In genomic region chr2:206846854-206847834, GRCh38 we compare ENCODE assay signal across 21 cellular contexts.
"Had no signal": no experiment of that assay in that cellular context is flagged by ENCODE, and none has a peak within 500 bp of the region (broad histone marks: within the 10 kb centered on the region; RNA-seq: fewer than 3 reads in every experiment).

No MANE protein-coding gene starts in this region.

- H3K36me3 ChIP-seq: adrenal gland, colonic mucosa, gastroesophageal sphincter, neural progenitor cell, pancreas, tibial artery, WERI-Rb-1 had no signal

- H3K4me3 ChIP-seq: adrenal gland, colonic mucosa, gastroesophageal sphincter, neural progenitor cell, pancreas, tibial artery had no signal

- H3K9me3 Mint-ChIP-seq: activated naive CD4-positive, alpha-beta T cell treated with anti-CD3 and anti-CD28 coated beads, Interleukin-2, amount 50 U/mL, for 72 hours; activated T-cell treated with anti-CD3 and anti-CD28 coated beads, Interleukin-2, amount 50 U/mL, for 72 hours; immature natural killer cell; naive thymus-derived CD4-positive, alpha-beta T cell; neural progenitor cell had no signal

- H3K9me3 ChIP-seq: adrenal gland, colonic mucosa, gastroesophageal sphincter, pancreas, tibial artery had no signal

- DNase-seq: activated CD4-positive, alpha-beta T cell treated with anti-CD3 and anti-CD28 coated beads, Interleukin-2, amount 50 U/mL, for 4 hours; activated effector memory CD4-positive, alpha-beta T cell treated with anti-CD3 and anti-CD28 coated beads, Interleukin-2, amount 50 U/mL, for 16 hours; activated T-cell treated with anti-CD3 and anti-CD28 coated beads, Interleukin-2, amount 50 U/mL, for 72 hours; adrenal gland; colonic mucosa; immature natural killer cell; kidney glomerular epithelial cell; mesendoderm; naive thymus-derived CD4-positive, alpha-beta T cell; pancreas; stimulated activated CD4-positive, alpha-beta T cell treated with anti-CD3 and anti-CD28 coated beads, Interleukin-12 subunit alpha, Interleukin-12 subunit beta, amount 100 ng/mL, for 4 hours; stimulated activated CD4-positive, alpha-beta T cell treated with anti-CD3 and anti-CD28 coated beads, Interleukin-1b, Interleukin-23, amount 100 ng/mL, for 48 hours; stimulated activated CD8-positive, alpha-beta memory T cell treated with anti-CD3 and anti-CD28 coated beads, Interleukin-4, amount 100 ng/mL, for 48 hours; stimulated activated naive CD4-positive, alpha-beta T cell treated with Interleukin-2 at 50 U/mL for 16 hours; SW 1271; T-helper 2 cell; tibial artery; WERI-Rb-1 had no signal

- H3K27ac Mint-ChIP-seq: activated naive CD4-positive, alpha-beta T cell treated with anti-CD3 and anti-CD28 coated beads, Interleukin-2, amount 50 U/mL, for 72 hours; activated T-cell treated with anti-CD3 and anti-CD28 coated beads, Interleukin-2, amount 50 U/mL, for 72 hours; immature natural killer cell; naive thymus-derived CD4-positive, alpha-beta T cell; neural progenitor cell had no signal

- H3K4me1 Mint-ChIP-seq: immature natural killer cell; naive thymus-derived CD4-positive, alpha-beta T cell; neural progenitor cell had no signal

- H3K4me3 Mint-ChIP-seq: activated T-cell treated with anti-CD3 and anti-CD28 coated beads, Interleukin-2, amount 50 U/mL, for 72 hours; immature natural killer cell; naive thymus-derived CD4-positive, alpha-beta T cell; neural progenitor cell had no signal

- H3K27me3 Mint-ChIP-seq: naive thymus-derived CD4-positive, alpha-beta T cell had no signal

- H3K27me3 ChIP-seq: adrenal gland, colonic mucosa, gastroesophageal sphincter, neural progenitor cell, pancreas, tibial artery had no signal

- H3K36me3 Mint-ChIP-seq: activated naive CD4-positive, alpha-beta T cell treated with anti-CD3 and anti-CD28 coated beads, Interleukin-2, amount 50 U/mL, for 72 hours; immature natural killer cell; naive thymus-derived CD4-positive, alpha-beta T cell; neural progenitor cell had no signal
